ENCODE assay signal across 15 cellular contexts in genomic region chr2:96963316-96963715, GRCh38. TPM values are rescaled to one million over a fixed set of nuclear protein-coding genes. Genes with fewer than 3 reads are reported as not detected.
DNase-seq lines count a peak whose midpoint lies in the region; ATAC-seq and TF ChIP-seq lines count a peak whose summit lies in the region.
"Had no signal": no experiment of that assay in that cellular context is flagged by ENCODE, and none has a peak within 500 bp of the region (broad histone marks: within the 10 kb centered on the region; RNA-seq: fewer than 3 reads in every experiment).

No MANE protein-coding gene starts in this region.

- peak overlapping the region; percentile 62 for H3K27ac ChIP-seq in CD4-positive, alpha-beta T cell (ENCODE audit: low read depth, low read length)
- peak overlapping the region; percentile 20 for H3K27ac ChIP-seq in RWPE1
- H3K27ac ChIP-seq: left lung, tibial nerve had no signal

- H3K27me3 Mint-ChIP-seq in CD4-positive, alpha-beta T cell = no peaks in the 10 kb centered on the region

- H3K9me3 ChIP-seq in CD4-positive, alpha-beta T cell (ENCODE audit: control insufficient read depth, low read length) = no peaks in the 10 kb centered on the region
- H3K9me3 ChIP-seq: heart right ventricle, left lung, tibial nerve had no signal

- intact Hi-C loops in CD4-positive, alpha-beta T cell (cut with DNase I, micrococcal nuclease) = loop anchor here (2.0 to 5.0 kb wide), 7 partner anchors 41 to 426 kb away; partner anchors contain the start of genes KANSL3 (in 2 of the 2), ANKRD36 (in 1 of the 2), ARID5A (in 1 of the 2) and CNNM4 (in 1 of the 2)
- intact Hi-C loops in cardiac septum (cut with DNase I) = no loop called here

- no peaks in the 10 kb centered on the region for H3K9me3 Mint-ChIP-seq in CD4-positive, alpha-beta T cell
- H3K9me3 Mint-ChIP-seq: nephron progenitor cell had no signal

- CTCF ChIA-PET in CD4-positive, alpha-beta T cell (lab: Charles Lee) = interaction anchor here (0.9 to 3.5 kb wide), 6 partner anchors 9 to 149 kb away, joined by 3 to 72 read pairs (median 7); partner anchors contain the start of genes ANKRD36, ANKRD39 and CNNM3
- CTCF ChIA-PET in RWPE1 (lab: Yijun Ruan, JAX) = interaction anchor here (1.3 kb wide), 1 partner anchor 106 kb away, joined by 3 read pairs; the partner anchor contains the start of gene ANKRD39

- no peaks in the 10 kb centered on the region for H3K36me3 Mint-ChIP-seq in CD4-positive, alpha-beta T cell (ENCODE audit: low read depth)

- H3K4me3 Mint-ChIP-seq in CD4-positive, alpha-beta T cell = peak overlapping the region; percentile 73
- H3K4me3 Mint-ChIP-seq: nephron progenitor cell had no signal

- DNase-seq in NCI-H146 (lab: John Stamatoyannopoulos, UW) (peak; percentile 23), NCI-H146 treated with DMSO at 0.1 percent for 48 hours (lab: John Stamatoyannopoulos, UW; ENCODE audit: unreplicated experiment) (no peak), RWPE1 (ENCODE audit: low spot score) (no peak), glomerular visceral epithelial cell (ENCODE audit: extremely low spot score) (peak; percentile 17), cardiac septum (ENCODE audit: low spot score) (no peak)
- DNase-seq in CD4-positive, alpha-beta T cell = no peak
- DNase-seq: heart right ventricle, nephron progenitor cell had no signal

- peak overlapping the region; percentile 93 for H3K27ac Mint-ChIP-seq in CD4-positive, alpha-beta T cell
- H3K27ac Mint-ChIP-seq: nephron progenitor cell had no signal

- no peak for TF ChIP-seq CTCF in CD4-positive, alpha-beta T cell (IDR thresholded peaks at IDR 0.05)
- TF ChIP-seq CTCF in RWPE1 (conservative IDR thresholded peaks at IDR 0.05; ENCODE audit: low read depth) = no peak

- ATAC-seq in CD4-positive, alpha-beta T cell (ENCODE audit: poor library complexity) = peak; percentile 7
- ATAC-seq in GM21515 (IDR thresholded peaks at IDR 0.05; ENCODE audit: unreplicated experiment) = no peak
- no peak for ATAC-seq in HG02938 (IDR thresholded peaks at IDR 0.05; ENCODE audit: unreplicated experiment)
- ATAC-seq: heart right ventricle, left lung had no signal

- POLR2A ChIA-PET in CD4-positive, alpha-beta T cell (lab: Charles Lee) = interaction anchor here (0.7 to 3.5 kb wide), 27 partner anchors 8 to 659 kb away, joined by 3 to 116 read pairs (median 8); partner anchors contain the start of genes ANKRD36, ANKRD39, ARID5A and CNNM3
- POLR2A ChIA-PET in RWPE1 (lab: Yijun Ruan, JAX; ENCODE audit: low non-redundant PET) = no interaction called here

- no peaks in the 10 kb centered on the region for H3K27me3 ChIP-seq in CD4-positive, alpha-beta T cell (ENCODE audit: control insufficient read depth, insufficient read depth, low read length)
- H3K27me3 ChIP-seq: heart right ventricle, left lung, tibial nerve had no signal

- H3K4me1 Mint-ChIP-seq in CD4-positive, alpha-beta T cell (ENCODE audit: low read depth) = peaks cover 77% of the 10 kb centered on the region

RNA-seq across cellular contexts. Expression of gene FAM178B, which starts 23.1 kb away (rescaled TPM):
- total RNA-seq in CD4-positive, alpha-beta T cell = under 1 TPM; 0.20 to 0.96 TPM
- 0.57 TPM for total RNA-seq in cardiac septum
- total RNA-seq: A172, epithelial cell of proximal tubule, NCI-H460 had no signal

Comparison
In these comparisons a context has a peak if more than half of its experiments do, and no peak if none do; other contexts are left out.
1. DNase-seq: peak in NCI-H146 (single experiment) and glomerular visceral epithelial cell (single experiment); none in NCI-H146 treated with DMSO at 0.1 percent for 48 hours (single experiment), CD4-positive, alpha-beta T cell (0 of 10), RWPE1 (single experiment) and cardiac septum (single experiment).